15 cellular contexts compared by ENCODE assay signal in the genomic region with DNA sequence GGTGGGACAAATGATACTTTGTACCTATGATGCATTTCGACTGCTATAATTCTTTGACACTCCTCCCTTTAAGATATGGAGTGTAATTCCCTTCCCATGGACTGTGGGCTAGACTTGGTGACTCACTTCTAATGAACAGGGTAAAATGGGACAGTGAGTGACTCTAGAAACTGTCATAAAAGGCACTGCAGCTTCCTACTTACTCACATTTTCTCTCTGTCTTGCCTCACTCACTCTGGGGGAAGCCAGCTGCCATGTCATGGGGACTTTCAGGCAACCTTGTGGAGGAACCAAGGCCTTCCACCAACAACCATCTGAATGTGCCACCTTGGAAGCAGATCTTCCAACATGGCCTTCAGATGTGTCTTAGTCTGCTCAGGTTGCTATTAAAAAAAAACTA. TPM values are rescaled to one million over a fixed set of nuclear protein-coding genes. Genes with fewer than 3 reads are reported as not detected.
A peak's percentile ranks its signal among the peaks of the same experiment; 100 is the strongest.
DNase-seq lines count a peak whose midpoint lies in the region; ATAC-seq and TF ChIP-seq lines count a peak whose summit lies in the region.
"Had no signal": no experiment of that assay in that cellular context is flagged by ENCODE, and none has a peak within 500 bp of the region (broad histone marks: within the 10 kb centered on the region; RNA-seq: fewer than 3 reads in every experiment).

No MANE protein-coding gene starts in this region.

- no peak for DNase-seq in activated naive CD4-positive, alpha-beta T cell treated with anti-CD3 and anti-CD28 coated beads, Interleukin-2, amount 50 U/mL, for 72 hours (ENCODE audit: low spot score in 2 of 2)
- no peak for DNase-seq in activated naive CD4-positive, alpha-beta T cell treated with Interleukin-2 at 50 U/mL for 16 hours
- peak; percentile 65 for DNase-seq in LoVo (ENCODE audit: low spot score)
- no peak for DNase-seq in colonic mucosa
- peak; percentile 14 for DNase-seq in stimulated activated CD4-positive, alpha-beta T cell treated with anti-CD3 and anti-CD28 coated beads, Interleukin-2, amount 100 ng/mL, for 4 hours (ENCODE audit: low read depth)
- DNase-seq in NCI-H2196 treated with DMSO at 0.1 percent for 48 hours (lab: John Stamatoyannopoulos, UW; ENCODE audit: unreplicated experiment): no peak
- DNase-seq in NCI-H1105 (lab: John Stamatoyannopoulos, UW): no peak
- DNase-seq in mesendoderm: no peak
- DNase-seq: AML-193, caudate nucleus, NCI-H1092 treated with DMSO at 0.1 percent for 48 hours, T1000 had no signal

- H2BK15ac ChIP-seq in mesendoderm (replicated peaks; ENCODE audit: low read depth): no peak overlapping the region

- no peak overlapping the region for H3K4me2 ChIP-seq in mesendoderm (ENCODE audit: low read length)

- H3K56ac ChIP-seq in mesendoderm (ENCODE audit: low read length): no peak overlapping the region

- peak; percentile 50 to 99 for ATAC-seq in activated naive CD4-positive, alpha-beta T cell treated with anti-CD3 and anti-CD28 coated beads, Interleukin-2, amount 50 U/mL, for 72 hours
- ATAC-seq: gastroesophageal sphincter had no signal

- no peak for TF ChIP-seq CTCF in colonic mucosa (IDR thresholded peaks at IDR 0.05)

- no CpG with 5 or more reads among the region's 1 CpG for WGBS in mesendoderm (ENCODE audit: extremely low coverage, insufficient coverage, low lambda C conversion rate)

- H3K23ac ChIP-seq in mesendoderm (ENCODE audit: low read length): no peak overlapping the region

- no peak overlapping the region for H2BK5ac ChIP-seq in mesendoderm (ENCODE audit: low read length)

- no peak overlapping the region for H2BK120ac ChIP-seq in mesendoderm (ENCODE audit: low read depth, low read length)

- H3K9me3 ChIP-seq in colonic mucosa: no peaks in the 10 kb centered on the region
- H3K9me3 ChIP-seq: gastroesophageal sphincter had no signal

- H3K27ac ChIP-seq in colonic mucosa (peak overlapping the region; percentile 51), mesendoderm (ENCODE audit: low read depth, low read length) (no peak overlapping the region)
- H3K27ac ChIP-seq: gastroesophageal sphincter had no signal

- H3K9ac ChIP-seq in colonic mucosa (ENCODE audit: low read depth in 2 of 2, low read length in 2 of 2) (no peak overlapping the region), mesendoderm (ENCODE audit: low read length) (no peak overlapping the region)

- H3K4me3 ChIP-seq in colonic mucosa: no peak overlapping the region
- no peak overlapping the region for H3K4me3 ChIP-seq in mesendoderm (ENCODE audit: low read length)
- H3K4me3 ChIP-seq: gastroesophageal sphincter, lung had no signal

- no peak overlapping the region for H2AK5ac ChIP-seq in mesendoderm (ENCODE audit: low read length)

- H4K8ac ChIP-seq in mesendoderm (ENCODE audit: low read depth, low read length): no peak overlapping the region

- no peak overlapping the region for H3K4ac ChIP-seq in mesendoderm (ENCODE audit: low read depth, low read length)

- H4K5ac ChIP-seq in mesendoderm (ENCODE audit: low read length): no peak overlapping the region

- no peaks in the 10 kb centered on the region for H3K79me2 ChIP-seq in mesendoderm (ENCODE audit: control insufficient read depth, insufficient read depth, low read length)

- intact Hi-C loops in colonic mucosa (cut with DNase I): no loop called here

- no peaks in the 10 kb centered on the region for H3K36me3 ChIP-seq in colonic mucosa
- H3K36me3 ChIP-seq in mesendoderm (ENCODE audit: control insufficient read depth, insufficient read depth, low read length): no peaks in the 10 kb centered on the region
- H3K36me3 ChIP-seq: gastroesophageal sphincter had no signal

- H3K27me3 ChIP-seq in colonic mucosa (no peaks in the 10 kb centered on the region), mesendoderm (ENCODE audit: insufficient read depth, low read length, poor library complexity) (no peaks in the 10 kb centered on the region)
- H3K27me3 ChIP-seq: gastroesophageal sphincter had no signal

- H3K79me1 ChIP-seq in mesendoderm (ENCODE audit: low read length): no peaks in the 10 kb centered on the region

- no peak overlapping the region for H3K18ac ChIP-seq in mesendoderm (ENCODE audit: low read length)

- no peaks in the 10 kb centered on the region for H3K36me3 Mint-ChIP-seq in activated naive CD4-positive, alpha-beta T cell treated with anti-CD3 and anti-CD28 coated beads, Interleukin-2, amount 50 U/mL, for 72 hours

- no peak overlapping the region for H3K27ac Mint-ChIP-seq in activated naive CD4-positive, alpha-beta T cell treated with anti-CD3 and anti-CD28 coated beads, Interleukin-2, amount 50 U/mL, for 72 hours

- H3K9me3 Mint-ChIP-seq in activated naive CD4-positive, alpha-beta T cell treated with anti-CD3 and anti-CD28 coated beads, Interleukin-2, amount 50 U/mL, for 72 hours: no peaks in the 10 kb centered on the region
- H3K9me3 Mint-ChIP-seq: neural crest cell had no signal

- H3K4me1 ChIP-seq in colonic mucosa (no peaks in the 10 kb centered on the region), mesendoderm (ENCODE audit: control insufficient read depth, low read depth, low read length) (no peaks in the 10 kb centered on the region)
- H3K4me1 ChIP-seq: gastroesophageal sphincter had no signal

RNA-seq across cellular contexts. Expression of gene GFOD1, which starts 12.9 kb away (rescaled TPM):
- total RNA-seq in activated naive CD4-positive, alpha-beta T cell treated with anti-CD3 and anti-CD28 coated beads, Interleukin-2, amount 50 U/mL, for 72 hours: 10 to 100 TPM in 1 of 2 donors, 1 to 10 TPM in 1; 6.3 to 11.8 TPM
- total RNA-seq in colonic mucosa: 1 to 10 TPM; 6.9 to 7.6 TPM
- 3.1 TPM for polyA plus RNA-seq in mesendoderm (2013, experiment 1 of 2)
- 3.1 TPM for polyA plus RNA-seq in mesendoderm (2013, experiment 2 of 2)

Comparison
In these comparisons a context has a peak if more than half of its experiments do, and no peak if none do; other contexts are left out.
1. DNase-seq: peak in LoVo (single experiment) and stimulated activated CD4-positive, alpha-beta T cell treated with anti-CD3 and anti-CD28 coated beads, Interleukin-2, amount 100 ng/mL, for 4 hours (single experiment); none in activated naive CD4-positive, alpha-beta T cell treated with anti-CD3 and anti-CD28 coated beads, Interleukin-2, amount 50 U/mL, for 72 hours (0 of 2), activated naive CD4-positive, alpha-beta T cell treated with Interleukin-2 at 50 U/mL for 16 hours (single experiment), colonic mucosa (single experiment), NCI-H2196 treated with DMSO at 0.1 percent for 48 hours (single experiment), NCI-H1105 (single experiment) and mesendoderm (single experiment).